Comparison of ENCODE assay signal across 8 cellular contexts in the genomic region with DNA sequence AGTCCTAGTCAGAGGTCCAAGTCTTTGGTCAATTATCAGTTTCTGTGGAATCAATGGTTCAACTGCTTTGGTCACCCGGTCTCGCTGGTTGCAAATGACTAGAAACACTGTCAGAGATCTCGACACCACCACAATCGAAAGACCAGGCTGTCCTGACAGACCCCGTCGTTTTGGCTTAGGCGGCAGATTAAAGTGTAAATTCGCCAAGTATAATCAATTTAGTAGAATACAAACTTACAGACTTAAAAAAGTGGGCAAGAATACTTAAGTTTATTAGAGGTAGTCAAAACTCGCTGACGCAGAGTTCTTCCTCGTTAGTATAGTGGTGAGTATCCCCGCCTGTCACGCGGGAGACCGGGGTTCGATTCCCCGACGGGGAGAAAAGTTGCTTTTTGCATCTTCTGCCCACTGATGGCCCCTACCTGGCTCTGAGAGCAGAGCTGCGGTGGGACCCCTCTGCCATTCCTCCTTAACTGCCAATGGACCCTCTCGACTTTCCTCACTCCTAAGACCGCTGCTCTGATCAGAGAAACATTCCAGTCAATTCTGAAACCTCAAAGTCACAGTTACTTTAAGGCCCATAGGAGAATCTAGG. TPM values are rescaled to one million over a fixed set of nuclear protein-coding genes. Genes with fewer than 3 reads are reported as not detected.
DNase-seq lines count a peak whose midpoint lies in the region; ATAC-seq and TF ChIP-seq lines count a peak whose summit lies in the region.

No MANE protein-coding gene starts in this region.

- CTCF ChIA-PET in HEK293T (lab: Yijun Ruan, JAX) = interaction anchor here (0.7 to 1.0 kb wide), 2 partner anchors 15 to 260 kb away, joined by 3 to 4 read pairs; no protein-coding TSS in a partner anchor

- POLR2A ChIA-PET in HEK293T (lab: Yijun Ruan, JAX) = interaction anchor here (0.6 to 2.0 kb wide), 4 partner anchors 16 to 114 kb away, joined by 3 to 7 read pairs (median 4); partner anchors contain the start of gene ZNF184

- DNase-seq in DMS153 treated with DMSO at 0.1 percent for 48 hours (lab: John Stamatoyannopoulos, UW; ENCODE audit: unreplicated experiment) = peak; percentile 56
- DNase-seq in HEK293T (ENCODE audit: extremely low spot score) = peak; percentile 30
- peak; percentile 83 for DNase-seq in NCI-H2227 (lab: John Stamatoyannopoulos, UW; ENCODE audit: unreplicated experiment)
- peak; percentile 30 to 82 (median 56) for DNase-seq in activated CD4-positive, CD25-positive, alpha-beta regulatory T cell (lab: John Stamatoyannopoulos, UW)
- peak; percentile 79 for DNase-seq in cerebellar cortex (ENCODE audit: low spot score)
- peak in 1 of 2 donors; percentile 47 for DNase-seq in left colon
- DNase-seq in stimulated activated CD4-positive, alpha-beta T cell treated with anti-CD3 and anti-CD28 coated beads, Interleukin-2, amount 100 ng/mL, for 4 hours (ENCODE audit: low read depth) = peak; percentile 68
- no peak for DNase-seq in cerebellum (ENCODE audit: low spot score)

- intact Hi-C loops in left colon (cut with DNase I, micrococcal nuclease) = no loop called here

- ATAC-seq in left colon = peak; percentile 73

TF ChIP-seq in HEK293T, 16 proteins besides CTCF, POLR2A, EP300 and RAD21:
- no peak for TF ChIP-seq TARDBP (IDR thresholded peaks at IDR 0.05)
- TF ChIP-seq, protein P1, sequence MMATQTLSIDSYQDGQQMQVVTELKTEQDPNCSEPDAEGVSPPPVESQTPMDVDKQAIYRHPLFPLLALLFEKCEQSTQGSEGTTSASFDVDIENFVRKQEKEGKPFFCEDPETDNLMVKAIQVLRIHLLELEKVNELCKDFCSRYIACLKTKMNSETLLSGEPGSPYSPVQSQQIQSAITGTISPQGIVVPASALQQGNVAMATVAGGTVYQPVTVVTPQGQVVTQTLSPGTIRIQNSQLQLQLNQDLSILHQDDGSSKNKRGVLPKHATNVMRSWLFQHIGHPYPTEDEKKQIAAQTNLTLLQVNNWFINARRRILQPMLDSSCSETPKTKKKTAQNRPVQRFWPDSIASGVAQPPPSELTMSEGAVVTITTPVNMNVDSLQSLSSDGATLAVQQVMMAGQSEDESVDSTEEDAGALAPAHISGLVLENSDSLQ (IDR thresholded peaks at IDR 0.05) = no peak
- no peak for TF ChIP-seq ARNT (IDR thresholded peaks at IDR 0.05)
- no peak for TF ChIP-seq SP1 (IDR thresholded peaks at IDR 0.05)
- no peak for TF ChIP-seq LEF1 (IDR thresholded peaks at IDR 0.05; ENCODE audit: borderline replicate concordance)
- no peak; the same call in 1 of the 2 replicates for TF ChIP-seq L3MBTL2 (conservative IDR thresholded peaks at IDR 0.05)
- TF ChIP-seq NFRKB (IDR thresholded peaks at IDR 0.05) = no peak
- no peak for TF ChIP-seq CTBP1 (IDR thresholded peaks at IDR 0.05; ENCODE audit: borderline replicate concordance)
- no peak for TF ChIP-seq FOXK2 (IDR thresholded peaks at IDR 0.05)
- TF ChIP-seq FOXM1 (IDR thresholded peaks at IDR 0.05; ENCODE audit: borderline replicate concordance) = no peak
- no peak for TF ChIP-seq BHLHE40 (IDR thresholded peaks at IDR 0.05; ENCODE audit: borderline replicate concordance)
- TF ChIP-seq ZNF384 (IDR thresholded peaks at IDR 0.05) = no peak
- no peak for TF ChIP-seq SUZ12 (IDR thresholded peaks at IDR 0.05)
- no peak for TF ChIP-seq ELF4 (IDR thresholded peaks at IDR 0.05)

RNA-seq across cellular contexts. Expression of gene ZNF184, which starts 30.6 kb away (rescaled TPM):
- total RNA-seq in left colon (1 to 10 TPM; 5.8 to 6.5 TPM), cerebellum (16.3 TPM)
